ENCODE assay signal across 8 cellular contexts in genomic region chr1:24643362-24644346, GRCh38. TPM values are rescaled to one million over a fixed set of nuclear protein-coding genes. Genes with fewer than 3 reads are reported as not detected.
A peak's percentile ranks its signal among the peaks of the same experiment; 100 is the strongest.
DNase-seq lines count a peak whose midpoint lies in the region; ATAC-seq and TF ChIP-seq lines count a peak whose summit lies in the region.

No MANE protein-coding gene starts in this region.

- H3K4me1 ChIP-seq in OCI-LY3 (ENCODE audit: low read length): peaks cover 20% of the 10 kb centered on the region
- H3K4me1 ChIP-seq in iPS-15b (ENCODE audit: control insufficient read depth, insufficient read depth, low read length): no peaks in the 10 kb centered on the region
- H3K4me1 ChIP-seq in skeletal muscle tissue (ENCODE audit: control insufficient read depth in 3 of 3, insufficient read depth in 3 of 3, low read length in 3 of 3): peaks cover 21 to 27% (median 27%) of the 10 kb centered on the region in 3 donors

- H3K9ac ChIP-seq in OCI-LY3 (ENCODE audit: low read length) (peak overlapping the region; percentile 95), iPS-15b (ENCODE audit: low read depth, low read length) (peak overlapping the region; percentile 97), skeletal muscle tissue (ENCODE audit: low read depth in 1 of 3, low read length in 3 of 3) (peak overlapping the region; percentile 91 to 97 (median 93))

- H3K36me3 ChIP-seq in GM06990 (ENCODE audit: control insufficient read depth, insufficient read depth, low read length) (peaks cover 3% of the 10 kb centered on the region; the same call in 1 of the 2 replicates), OCI-LY3 (replicated peaks; ENCODE audit: low read depth, low read length) (peaks cover 33% of the 10 kb centered on the region), iPS-15b (ENCODE audit: control insufficient read depth, insufficient read depth, low read length) (peaks cover 14% of the 10 kb centered on the region), skeletal muscle tissue (ENCODE audit: control insufficient read depth in 3 of 3, insufficient read depth in 3 of 3, low read length in 3 of 3) (peaks cover 18 to 22% (median 19%) of the 10 kb centered on the region in 3 donors)

- no peak for TF ChIP-seq CTCF in 22Rv1 (IDR thresholded peaks at IDR 0.05)
- no peak for TF ChIP-seq CTCF in GM06990 (IDR thresholded peaks at IDR 0.05; ENCODE audit: insufficient read depth, low read length, poor library complexity, severe bottlenecking)
- no peak for TF ChIP-seq CTCF in OCI-LY3 (IDR thresholded peaks at IDR 0.05; ENCODE audit: low read depth, low read length)

- peaks cover 22% of the 10 kb centered on the region for H4K20me1 ChIP-seq in OCI-LY3 (ENCODE audit: insufficient read depth, low read length)

- peak; percentile 17 for ATAC-seq in HG02763 (IDR thresholded peaks at IDR 0.05; ENCODE audit: unreplicated experiment)

- H3K4me2 ChIP-seq in OCI-LY3 (ENCODE audit: low read length): peak overlapping the region; percentile 89

- DNase-seq in GM06990 (ENCODE audit: extremely low read depth, insufficient read length) (no peak), KG1 (lab: John Stamatoyannopoulos, UW) (no peak)

- H3K4me3 ChIP-seq in GM06990 (replicated peaks; ENCODE audit: low read depth, low read length): peak overlapping the region; percentile 95
- peak overlapping the region; percentile 94 for H3K4me3 ChIP-seq in OCI-LY3 (ENCODE audit: low read length)
- H3K4me3 ChIP-seq in iPS-15b (ENCODE audit: low read depth, low read length): peak overlapping the region; percentile 99
- H3K4me3 ChIP-seq in skeletal muscle tissue (ENCODE audit: low read length in 3 of 3): peak overlapping the region; percentile 87 to 91 (median 89)

- H3K27me3 ChIP-seq in GM06990 (replicated peaks; ENCODE audit: control insufficient read depth, insufficient read depth, low read length): no peaks in the 10 kb centered on the region
- H3K27me3 ChIP-seq in OCI-LY3 (ENCODE audit: low read depth, low read length): no peaks in the 10 kb centered on the region
- H3K27me3 ChIP-seq in iPS-15b (ENCODE audit: control insufficient read depth, insufficient read depth, low read length): no peaks in the 10 kb centered on the region
- H3K27me3 ChIP-seq in skeletal muscle tissue (ENCODE audit: control insufficient read depth in 3 of 3, insufficient read depth in 3 of 3, low read length in 3 of 3): no peaks in the 10 kb centered on the region

- H3K79me2 ChIP-seq in OCI-LY3 (ENCODE audit: low read length): peaks cover 66% of the 10 kb centered on the region

- H2AFZ ChIP-seq in OCI-LY3 (ENCODE audit: low read depth, low read length): no peak overlapping the region

- H3K27ac ChIP-seq in 22Rv1 (peak overlapping the region; percentile 97), OCI-LY3 (ENCODE audit: low read length) (peak overlapping the region; percentile 73), angular gyrus (ENCODE audit: low read depth, low read length) (peak overlapping the region; percentile 86), skeletal muscle tissue (ENCODE audit: low read depth, low read length) (peak overlapping the region; percentile 90)

- H3K9me3 ChIP-seq in OCI-LY3 (ENCODE audit: insufficient read depth, low read length): no peaks in the 10 kb centered on the region
- no peaks in the 10 kb centered on the region for H3K9me3 ChIP-seq in iPS-15b (ENCODE audit: control insufficient read depth, insufficient read depth, low read length)
- H3K9me3 ChIP-seq in skeletal muscle tissue (ENCODE audit: control insufficient read depth in 3 of 3, low read length in 3 of 3): no peaks in the 10 kb centered on the region

RNA-seq across cellular contexts. Expression of gene SRRM1, which starts 0.6 kb away (rescaled TPM):
- 29.2 TPM for total RNA-seq in skeletal muscle tissue
